ENCODE assay signal across 1 cellular context in genomic region chr13:50388481-50388880, GRCh38.
TF ChIP-seq lines count a peak whose summit lies in the region.

No MANE protein-coding gene starts in this region.

TF ChIP-seq in GM23338, 12 proteins besides CTCF, POLR2A, EP300 and RAD21 (continued from another document):
- TF ChIP-seq ZNF462 (CRISPR knock-in tag; IDR thresholded peaks at IDR 0.05) (no peak), ETS1 (IDR thresholded peaks at IDR 0.05) (no peak), CREB1 (CRISPR knock-in tag; IDR thresholded peaks at IDR 0.05; ENCODE audit: low read depth) (no peak), JUNB (IDR thresholded peaks at IDR 0.05; ENCODE audit: unreplicated experiment) (no peak), NANOG (IDR thresholded peaks at IDR 0.05; ENCODE audit: borderline replicate concordance) (no peak), EZH2 (IDR thresholded peaks at IDR 0.05; ENCODE audit: low read depth, unreplicated experiment) (no peak), ZNF331 (CRISPR knock-in tag; IDR thresholded peaks at IDR 0.05; ENCODE audit: low read depth) (no peak), EZH2phosphoT487 (IDR thresholded peaks at IDR 0.05; ENCODE audit: unreplicated experiment) (no peak), REST (IDR thresholded peaks at IDR 0.05; ENCODE audit: unreplicated experiment) (no peak), POLR2AphosphoS5 (IDR thresholded peaks at IDR 0.05; ENCODE audit: low read depth) (no peak)
